Comparison of ENCODE assay signal across 2 cellular contexts in genomic region chr3:119702530-119703527, GRCh38.
TF ChIP-seq lines count a peak whose summit lies in the region.

Gene CFAP91 (plus strand): TSS chr3:119703022. CDS start chr3:119703099, 77 bp downstream.

TF ChIP-seq in liver, 16 proteins besides CTCF, POLR2A, EP300 and RAD21 (continued from another document):
- TF ChIP-seq REST (IDR thresholded peaks at IDR 0.05), result no peak
- TF ChIP-seq GABPA (IDR thresholded peaks at IDR 0.05 in 1 of 2, conservative IDR thresholded peaks at IDR 0.05 in 1 of 2), result no peak
- TF ChIP-seq FOXA2 (IDR thresholded peaks at IDR 0.05), result no peak
- peak in 1 of 2 donors; percentile 24 for TF ChIP-seq HNF4A (conservative IDR thresholded peaks at IDR 0.05)
- TF ChIP-seq JUND (IDR thresholded peaks at IDR 0.05), result no peak
- TF ChIP-seq TAF1 (conservative IDR thresholded peaks at IDR 0.05), result no peak
- TF ChIP-seq YY1 (IDR thresholded peaks at IDR 0.05), result peak; percentile 38
- TF ChIP-seq, protein P1, sequence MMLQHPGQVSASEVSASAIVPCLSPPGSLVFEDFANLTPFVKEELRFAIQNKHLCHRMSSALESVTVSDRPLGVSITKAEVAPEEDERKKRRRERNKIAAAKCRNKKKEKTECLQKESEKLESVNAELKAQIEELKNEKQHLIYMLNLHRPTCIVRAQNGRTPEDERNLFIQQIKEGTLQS (IDR thresholded peaks at IDR 0.05), result no peak
- no peak for TF ChIP-seq FOXA1 (IDR thresholded peaks at IDR 0.05)
- TF ChIP-seq ZBTB33 (IDR thresholded peaks at IDR 0.05), result no peak
TF ChIP-seq in liver: peak in this region for 4.

TF ChIP-seq in HepG2, 621 proteins besides CTCF, POLR2A, EP300 and RAD21 (continued from another document):
- TF ChIP-seq, protein P2, sequence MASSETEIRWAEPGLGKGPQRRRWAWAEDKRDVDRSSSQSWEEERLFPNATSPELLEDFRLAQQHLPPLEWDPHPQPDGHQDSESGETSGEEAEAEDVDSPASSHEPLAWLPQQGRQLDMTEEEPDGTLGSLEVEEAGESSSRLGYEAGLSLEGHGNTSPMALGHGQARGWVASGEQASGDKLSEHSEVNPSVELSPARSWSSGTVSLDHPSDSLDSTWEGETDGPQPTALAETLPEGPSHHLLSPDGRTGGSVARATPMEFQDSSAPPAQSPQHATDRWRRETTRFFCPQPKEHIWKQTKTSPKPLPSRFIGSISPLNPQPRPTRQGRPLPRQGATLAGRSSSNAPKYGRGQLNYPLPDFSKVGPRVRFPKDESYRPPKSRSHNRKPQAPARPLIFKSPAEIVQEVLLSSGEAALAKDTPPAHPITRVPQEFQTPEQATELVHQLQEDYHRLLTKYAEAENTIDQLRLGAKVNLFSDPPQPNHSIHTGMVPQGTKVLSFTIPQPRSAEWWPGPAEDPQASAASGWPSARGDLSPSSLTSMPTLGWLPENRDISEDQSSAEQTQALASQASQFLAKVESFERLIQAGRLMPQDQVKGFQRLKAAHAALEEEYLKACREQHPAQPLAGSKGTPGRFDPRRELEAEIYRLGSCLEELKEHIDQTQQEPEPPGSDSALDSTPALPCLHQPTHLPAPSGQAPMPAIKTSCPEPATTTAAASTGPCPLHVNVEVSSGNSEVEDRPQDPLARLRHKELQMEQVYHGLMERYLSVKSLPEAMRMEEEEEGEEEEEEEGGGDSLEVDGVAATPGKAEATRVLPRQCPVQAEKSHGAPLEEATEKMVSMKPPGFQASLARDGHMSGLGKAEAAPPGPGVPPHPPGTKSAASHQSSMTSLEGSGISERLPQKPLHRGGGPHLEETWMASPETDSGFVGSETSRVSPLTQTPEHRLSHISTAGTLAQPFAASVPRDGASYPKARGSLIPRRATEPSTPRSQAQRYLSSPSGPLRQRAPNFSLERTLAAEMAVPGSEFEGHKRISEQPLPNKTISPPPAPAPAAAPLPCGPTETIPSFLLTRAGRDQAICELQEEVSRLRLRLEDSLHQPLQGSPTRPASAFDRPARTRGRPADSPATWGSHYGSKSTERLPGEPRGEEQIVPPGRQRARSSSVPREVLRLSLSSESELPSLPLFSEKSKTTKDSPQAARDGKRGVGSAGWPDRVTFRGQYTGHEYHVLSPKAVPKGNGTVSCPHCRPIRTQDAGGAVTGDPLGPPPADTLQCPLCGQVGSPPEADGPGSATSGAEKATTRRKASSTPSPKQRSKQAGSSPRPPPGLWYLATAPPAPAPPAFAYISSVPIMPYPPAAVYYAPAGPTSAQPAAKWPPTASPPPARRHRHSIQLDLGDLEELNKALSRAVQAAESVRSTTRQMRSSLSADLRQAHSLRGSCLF (CRISPR knock-in tag; IDR thresholded peaks at IDR 0.05; ENCODE audit: borderline replicate concordance), result no peak
- TF ChIP-seq ZNF549 (CRISPR knock-in tag; IDR thresholded peaks at IDR 0.05) (no peak), HOXA9 (CRISPR knock-in tag; IDR thresholded peaks at IDR 0.05; ENCODE audit: borderline replicate concordance) (no peak), SMARCE1 (IDR thresholded peaks at IDR 0.05; ENCODE audit: borderline replicate concordance) (no peak), KDM5B (CRISPR knock-in tag; IDR thresholded peaks at IDR 0.05; ENCODE audit: borderline replicate concordance) (no peak), NONO (IDR thresholded peaks at IDR 0.05) (no peak), NONO (CRISPR knock-in tag; conservative IDR thresholded peaks at IDR 0.05) (no peak), ZC3H13 (CRISPR knock-in tag; IDR thresholded peaks at IDR 0.05) (no peak), E2F1 (CRISPR knock-in tag; IDR thresholded peaks at IDR 0.05) (no peak), CC2D1A (CRISPR knock-in tag; IDR thresholded peaks at IDR 0.05) (no peak), ISL2 (CRISPR knock-in tag; IDR thresholded peaks at IDR 0.05) (no peak), RELA (CRISPR knock-in tag; IDR thresholded peaks at IDR 0.05) (no peak), HDAC2 (CRISPR knock-in tag; IDR thresholded peaks at IDR 0.05) (no peak), RCOR2 (CRISPR knock-in tag; IDR thresholded peaks at IDR 0.05) (no peak)
